Comparison of ENCODE assay signal across 15 cellular contexts in genomic region chr5:149759563-149759962, GRCh38. TPM values are rescaled to one million over a fixed set of nuclear protein-coding genes. Genes with fewer than 3 reads are reported as not detected.
A peak's percentile ranks its signal among the peaks of the same experiment; 100 is the strongest.
DNase-seq lines count a peak whose midpoint lies in the region; ATAC-seq and TF ChIP-seq lines count a peak whose summit lies in the region.
"Had no signal": no experiment of that assay in that cellular context is flagged by ENCODE, and none has a peak within 500 bp of the region (broad histone marks: within the 10 kb centered on the region; RNA-seq: fewer than 3 reads in every experiment).

No MANE protein-coding gene starts in this region.

- H3K9me3 Mint-ChIP-seq in activated CD8-positive, alpha-beta T cell treated with anti-CD3 and anti-CD28 coated beads for 36 hours: no peaks in the 10 kb centered on the region
- H3K9me3 Mint-ChIP-seq: CD14-positive monocyte; CD8-positive, alpha-beta T cell; H9 had no signal

- CTCF ChIA-PET in RWPE1 (lab: Yijun Ruan, JAX): interaction anchor here (2.0 kb wide), 1 partner anchor 16 kb away, joined by 8 read pairs; no protein-coding TSS in a partner anchor
- CTCF ChIA-PET in activated CD8-positive, alpha-beta T cell treated with anti-CD3 and anti-CD28 coated beads for 36 hours (lab: Charles Lee): interaction anchor here (0.9 kb wide), 1 partner anchor 15 kb away, joined by 3 read pairs; no protein-coding TSS in a partner anchor

- H3K4me1 ChIP-seq in right cardiac atrium (ENCODE audit: control insufficient read depth, insufficient read depth, low read length): peaks cover 7% of the 10 kb centered on the region
- H3K4me1 ChIP-seq in neuronal stem cell (ENCODE audit: control insufficient read depth in 2 of 2, insufficient read depth in 1 of 2, low read depth in 1 of 2, low read length in 2 of 2): peaks cover 0 to 9% of the 10 kb centered on the region in 2 donors
- H3K4me1 ChIP-seq in effector memory CD4-positive, alpha-beta T cell (ENCODE audit: control insufficient read depth, insufficient read depth, low read length, poor library complexity, severe bottlenecking): no peaks in the 10 kb centered on the region

- H3K4ac ChIP-seq in neuronal stem cell (ENCODE audit: low read length): no peak overlapping the region

- no peaks in the 10 kb centered on the region for H3K36me3 ChIP-seq in neuronal stem cell (replicated peaks in 1 of 2; ENCODE audit: control insufficient read depth in 2 of 2, insufficient read depth in 2 of 2, low read length in 2 of 2)
- H3K36me3 ChIP-seq in effector memory CD4-positive, alpha-beta T cell (ENCODE audit: control insufficient read depth, insufficient read depth, low read length): no peaks in the 10 kb centered on the region

- ATAC-seq in right cardiac atrium: no peak
- ATAC-seq in activated CD8-positive, alpha-beta T cell treated with anti-CD3 and anti-CD28 coated beads for 36 hours: no peak
- ATAC-seq: CD8-positive, alpha-beta T cell had no signal

- H3K4me3 Mint-ChIP-seq in activated CD8-positive, alpha-beta T cell treated with anti-CD3 and anti-CD28 coated beads for 36 hours: no peak overlapping the region
- H3K4me3 Mint-ChIP-seq: B cell; CD14-positive monocyte; CD8-positive, alpha-beta T cell; GM23338; H9 had no signal

- intact Hi-C loops in cardiac septum (cut with DNase I) (no loop called here), right cardiac atrium (cut with DNase I) (no loop called here)
- intact Hi-C loops in activated CD8-positive, alpha-beta T cell treated with anti-CD3 and anti-CD28 coated beads for 36 hours (cut with micrococcal nuclease): no loop called here

- H3K18ac ChIP-seq in neuronal stem cell (ENCODE audit: low read length): no peak overlapping the region

- H3K9me3 ChIP-seq in right cardiac atrium (ENCODE audit: control insufficient read depth, low read length) (no peaks in the 10 kb centered on the region), neuronal stem cell (replicated peaks in 1 of 2; ENCODE audit: control insufficient read depth in 2 of 2, insufficient read depth in 1 of 2, low read depth in 1 of 2, low read length in 2 of 2) (no peaks in the 10 kb centered on the region)
- no peaks in the 10 kb centered on the region for H3K9me3 ChIP-seq in effector memory CD4-positive, alpha-beta T cell (ENCODE audit: control insufficient read depth, low read length)

- no peaks in the 10 kb centered on the region for H3K27me3 Mint-ChIP-seq in activated CD8-positive, alpha-beta T cell treated with anti-CD3 and anti-CD28 coated beads for 36 hours
- H3K27me3 Mint-ChIP-seq: B cell had no signal

- H3K4me1 Mint-ChIP-seq in activated CD8-positive, alpha-beta T cell treated with anti-CD3 and anti-CD28 coated beads for 36 hours (ENCODE audit: low read depth): peaks cover 7% of the 10 kb centered on the region
- H3K4me1 Mint-ChIP-seq: B cell had no signal

- no peak overlapping the region for H2BK12ac ChIP-seq in neuronal stem cell (ENCODE audit: low read length)

- no peak overlapping the region for H2BK15ac ChIP-seq in neuronal stem cell (ENCODE audit: low read length)

- H3K27ac Mint-ChIP-seq in activated CD8-positive, alpha-beta T cell treated with anti-CD3 and anti-CD28 coated beads for 36 hours: no peak overlapping the region
- H3K27ac Mint-ChIP-seq: B cell; CD8-positive, alpha-beta T cell; GM23338 had no signal

- no peak overlapping the region for H4K91ac ChIP-seq in neuronal stem cell (ENCODE audit: low read depth, low read length, poor library complexity)

- no peaks in the 10 kb centered on the region for H3K79me1 ChIP-seq in neuronal stem cell (ENCODE audit: low read depth, low read length)

- H3K14ac ChIP-seq in neuronal stem cell (ENCODE audit: low read length): no peak overlapping the region

- DNase-seq in cardiac septum (ENCODE audit: low spot score) (peak; percentile 33), right cardiac atrium (no peak), NCI-H69 (lab: John Stamatoyannopoulos, UW) (peak; percentile 83), neuronal stem cell (ENCODE audit: low spot score) (no peak), RWPE1 (ENCODE audit: low spot score) (no peak)
- DNase-seq in effector memory CD4-positive, alpha-beta T cell: no peak
- DNase-seq in activated CD8-positive, alpha-beta T cell treated with anti-CD3 and anti-CD28 coated beads for 36 hours: no peak
- DNase-seq: CD8-positive, alpha-beta T cell; COR-L47; DMS153; EL; H9 had no signal

- H3K4me3 ChIP-seq in right cardiac atrium (ENCODE audit: low read length): no peak overlapping the region
- H3K4me3 ChIP-seq in neuronal stem cell (ENCODE audit: low read length in 2 of 2): no peak overlapping the region
- no peak overlapping the region for H3K4me3 ChIP-seq in effector memory CD4-positive, alpha-beta T cell (ENCODE audit: insufficient read depth, low read depth, low read length, poor library complexity, severe bottlenecking)
- H3K4me3 ChIP-seq: GM23338 had no signal

- 86% methylated on average over 1 of the region's 1 CpG for WGBS in right cardiac atrium
- no CpG with 5 or more reads among the region's 1 CpG for WGBS in neuronal stem cell (ENCODE audit: extremely low coverage in 2 of 2, insufficient read length in 2 of 2, insufficient replicate concordance in 1 of 2), 2 donors

- POLR2A ChIA-PET in RWPE1 (lab: Yijun Ruan, JAX; ENCODE audit: low non-redundant PET): interaction anchor here (0.6 kb wide), 1 partner anchor 28 kb away, joined by 4 read pairs; no protein-coding TSS in a partner anchor
- POLR2A ChIA-PET in activated CD8-positive, alpha-beta T cell treated with anti-CD3 and anti-CD28 coated beads for 36 hours (lab: Charles Lee): no interaction called here

- peaks cover 7% of the 10 kb centered on the region for H3K36me3 Mint-ChIP-seq in activated CD8-positive, alpha-beta T cell treated with anti-CD3 and anti-CD28 coated beads for 36 hours (ENCODE audit: low read depth)

- H3K27me3 ChIP-seq in right cardiac atrium (ENCODE audit: control insufficient read depth, insufficient read depth) (no peaks in the 10 kb centered on the region), neuronal stem cell (ENCODE audit: control insufficient read depth in 3 of 3, insufficient read depth in 3 of 3, low read depth in 1 of 3, low read length in 3 of 3) (peaks cover 0 to 10% (median 0%) of the 10 kb centered on the region in 3 experiments)
- no peaks in the 10 kb centered on the region for H3K27me3 ChIP-seq in effector memory CD4-positive, alpha-beta T cell (replicated peaks; ENCODE audit: control insufficient read depth, insufficient read depth, low read length, poor library complexity, severe bottlenecking)

- no peak overlapping the region for H3K4me2 ChIP-seq in neuronal stem cell (ENCODE audit: insufficient read depth, low read length, poor library complexity, severe bottlenecking)
- H3K4me2 ChIP-seq: GM23338 had no signal

- no peak overlapping the region for H2AFZ ChIP-seq in neuronal stem cell (ENCODE audit: low read length)
- H2AFZ ChIP-seq: GM23338 had no signal

- peak overlapping the region; percentile 8 for H3K23ac ChIP-seq in neuronal stem cell (ENCODE audit: low read depth, low read length, poor library complexity)

- no peak overlapping the region for H3K9ac ChIP-seq in neuronal stem cell (ENCODE audit: low read depth, low read length, poor library complexity)

- H3K27ac ChIP-seq in right cardiac atrium (ENCODE audit: low read length) (no peak overlapping the region), neuronal stem cell (replicated peaks; ENCODE audit: low read length) (no peak overlapping the region), RWPE1 (no peak overlapping the region)
- no peak overlapping the region for H3K27ac ChIP-seq in effector memory CD4-positive, alpha-beta T cell (ENCODE audit: insufficient read depth, low read length, poor library complexity, severe bottlenecking)

- TF ChIP-seq CTCF in RWPE1 (conservative IDR thresholded peaks at IDR 0.05; ENCODE audit: low read depth): no peak
- TF ChIP-seq CTCF in activated CD8-positive, alpha-beta T cell treated with anti-CD3 and anti-CD28 coated beads for 36 hours (IDR thresholded peaks at IDR 0.05): no peak

- no peak overlapping the region for H4K8ac ChIP-seq in neuronal stem cell (ENCODE audit: low read depth, low read length)

- H2BK120ac ChIP-seq in neuronal stem cell (ENCODE audit: low read depth, low read length): no peak overlapping the region

- no peak overlapping the region for H2AK5ac ChIP-seq in neuronal stem cell (ENCODE audit: low read depth, low read length)

- no peak overlapping the region for H2BK5ac ChIP-seq in neuronal stem cell (ENCODE audit: low read length)

RNA-seq across cellular contexts. Expression of gene PPARGC1B, which starts 29.5 kb away (rescaled TPM):
- total RNA-seq in cardiac septum: 18.9 TPM
- total RNA-seq in right cardiac atrium: 10 to 100 TPM; 11.9 to 17.5 (median 13.6) TPM
- polyA plus RNA-seq in right cardiac atrium: 4.5 TPM
- 0.66 TPM for polyA plus RNA-seq in neuronal stem cell (2013, experiment 1 of 2)
- polyA plus RNA-seq in neuronal stem cell (2013, experiment 2 of 2): 0.65 TPM
- 1 to 10 TPM; 6.8 to 7.1 TPM for total RNA-seq in activated CD8-positive, alpha-beta T cell treated with anti-CD3 and anti-CD28 coated beads for 36 hours

Comparison
In these comparisons a context has a peak if more than half of its experiments do, and no peak if none do; other contexts are left out.
1. DNase-seq: peak in cardiac septum (single experiment) and NCI-H69 (single experiment); none in right cardiac atrium (0 of 3), neuronal stem cell (single experiment), effector memory CD4-positive, alpha-beta T cell (0 of 3), RWPE1 (single experiment) and activated CD8-positive, alpha-beta T cell treated with anti-CD3 and anti-CD28 coated beads for 36 hours (single experiment).